ENCODE assay signal across 7 cellular contexts in genomic region chr20:48277251-48277650, GRCh38.
DNase-seq lines count a peak whose midpoint lies in the region; ATAC-seq and TF ChIP-seq lines count a peak whose summit lies in the region.
"Not testable (repeated sequence)": the region's sequence is repeated elsewhere in the genome, so short reads cannot be mapped to it uniquely, and the experiment has no call there.

No MANE protein-coding gene starts in this region.

- H3K4me3 Mint-ChIP-seq in endodermal cell: not testable (repeated sequence)

- not testable (repeated sequence) for H3K79me2 ChIP-seq in mammary epithelial cell (ENCODE audit: insufficient read depth, low read length); trophoblast cell (ENCODE audit: control insufficient read depth, insufficient read depth, low read length, poor library complexity)

- H3K4me1 Mint-ChIP-seq in endodermal cell: peaks cover 50% of the 10 kb centered on the region

- not testable (repeated sequence) for H4K12ac ChIP-seq in trophoblast cell (ENCODE audit: low read depth, low read length)

- CTCF ChIA-PET in mammary epithelial cell (lab: Charles Lee; ENCODE audit: low non-redundant PET): not testable (repeated sequence)

- WGBS in mammary epithelial cell (ENCODE audit: low coverage, missing lambda C conversion rate): 68% methylated on average over 2 of the region's 2 CpGs
- WGBS in endodermal cell (ENCODE audit: insufficient coverage in 1 of 2, insufficient read length in 1 of 2), 2 experiments: 92 to 96% methylated on average over 2 of the region's 2 CpGs
- WGBS in trophoblast cell (ENCODE audit: extremely low coverage, insufficient coverage, insufficient read length): no CpG with 5 or more reads among the region's 2 CpGs

- not testable (repeated sequence) for H3K4ac ChIP-seq in trophoblast cell (ENCODE audit: low read depth, low read length)

- H3K27me3 ChIP-seq in BLaER1 treated with 17β-estradiol and CSF1 and Interleukin-3, amounts not matched to agents 10 nM and 100 nM; MG63; RWPE2 (ENCODE audit: insufficient read depth, poor library complexity, severe bottlenecking); mammary epithelial cell (ENCODE audit: insufficient read depth, low read length); endodermal cell (ENCODE audit: control insufficient read depth, insufficient read depth, low read length, poor library complexity, severe bottlenecking); trophoblast cell (ENCODE audit: insufficient read depth, low read length): not testable (repeated sequence)

- H2AFZ ChIP-seq in mammary epithelial cell (ENCODE audit: low read depth, low read length); trophoblast cell (ENCODE audit: insufficient read depth, low read length, poor library complexity): not testable (repeated sequence)

- not testable (repeated sequence) for H3K27me3 Mint-ChIP-seq in endodermal cell (ENCODE audit: insufficient read depth)

- not testable (repeated sequence) for H3K36me3 Mint-ChIP-seq in endodermal cell (ENCODE audit: low read depth)

- H3K4me1 ChIP-seq in BLaER1 treated with 17β-estradiol and CSF1 and Interleukin-3, amounts not matched to agents 10 nM and 100 nM: peaks cover 69 to 100% (median 89%) of the 10 kb centered on the region in 10 experiments
- H3K4me1 ChIP-seq in RWPE2 (ENCODE audit: insufficient read depth, poor library complexity, severe bottlenecking); mammary epithelial cell (ENCODE audit: insufficient read depth, low read length): not testable (repeated sequence)
- H3K4me1 ChIP-seq in endodermal cell (ENCODE audit: control insufficient read depth, insufficient read depth, low read length) (peaks cover 15% of the 10 kb centered on the region), trophoblast cell (ENCODE audit: control insufficient read depth in 1 of 2, insufficient read depth in 2 of 2, low read length in 2 of 2) (peaks cover 16 to 26% of the 10 kb centered on the region in 2 experiments)

- not testable (repeated sequence) for H2BK12ac ChIP-seq in trophoblast cell (ENCODE audit: low read length)

- not testable (repeated sequence) for H3K18ac ChIP-seq in trophoblast cell (ENCODE audit: low read length)

- in situ Hi-C loops in mammary epithelial cell (cut with MboI; ENCODE audit: low sequenced_read_pairs in 2 of 2): loop anchor here in 1 of 2 donors (25.0 kb wide), 2 partner anchors 335 to 590 kb away; no protein-coding TSS in a partner anchor

- not testable (repeated sequence) for H4K8ac ChIP-seq in trophoblast cell (ENCODE audit: low read depth, low read length)

- peak overlapping the region; percentile 36 to 84 (median 78); a peak in 21 of 22 replicates for H3K4me2 ChIP-seq in BLaER1 treated with 17β-estradiol and CSF1 and Interleukin-3, amounts not matched to agents 10 nM and 100 nM
- H3K4me2 ChIP-seq in mammary epithelial cell (ENCODE audit: insufficient read depth, low read depth, low read length); trophoblast cell (ENCODE audit: low read length): not testable (repeated sequence)

- DNase-seq in MG63 (peak; percentile 20), RWPE2 (ENCODE audit: low spot score) (peak; percentile 32), mammary epithelial cell (peak; percentile 75), endodermal cell (peak; percentile 6), iris pigment epithelial cell (ENCODE audit: low read depth) (peak; percentile 92), trophoblast cell (peak in 1 of 2 donors; percentile 19)

- not testable (repeated sequence) for H3K9me3 Mint-ChIP-seq in endodermal cell

- ATAC-seq in RWPE2 (ENCODE audit: low read depth): peak; percentile 18; the same call in 2 of the 3 replicates

- not testable (repeated sequence) for H3K9me3 ChIP-seq in BLaER1 treated with 17β-estradiol and CSF1 and Interleukin-3, amounts not matched to agents 10 nM and 100 nM (replicated peaks in 1 of 11); MG63; RWPE2 (ENCODE audit: severe bottlenecking); mammary epithelial cell (replicated peaks; ENCODE audit: insufficient read depth, low read length); endodermal cell (ENCODE audit: control insufficient read depth, low read length); trophoblast cell (ENCODE audit: insufficient read depth, low read depth, low read length)

- not testable (repeated sequence) for H3K23ac ChIP-seq in trophoblast cell (ENCODE audit: low read length)

- H2BK120ac ChIP-seq in trophoblast cell (ENCODE audit: insufficient read depth, low read length, poor library complexity): not testable (repeated sequence)

- H3K9ac ChIP-seq in BLaER1 treated with 17β-estradiol and CSF1 and Interleukin-3, amounts not matched to agents 10 nM and 100 nM: peak overlapping the region in 9 of 11 experiments; percentile 47 to 74 (median 70); a peak in 14 of 22 replicates
- not testable (repeated sequence) for H3K9ac ChIP-seq in mammary epithelial cell (ENCODE audit: insufficient read depth, low read length); endodermal cell (ENCODE audit: extremely low read depth, low read length, poor library complexity, severe bottlenecking); trophoblast cell (ENCODE audit: low read length)

- H2AK5ac ChIP-seq in trophoblast cell (ENCODE audit: low read length): not testable (repeated sequence)

- dilution Hi-C loops in mammary epithelial cell (cut with HindIII; ENCODE audit: low sequenced_read_pairs): not testable (repeated sequence)

- peak overlapping the region; percentile 68 for H4K91ac ChIP-seq in trophoblast cell (ENCODE audit: low read depth, low read length)

- peak overlapping the region; percentile 81 for H3K27ac Mint-ChIP-seq in endodermal cell

- peak overlapping the region in 10 of 11 experiments; percentile 66 to 99 (median 97); a peak in 19 of 22 replicates for H3K27ac ChIP-seq in BLaER1 treated with 17β-estradiol and CSF1 and Interleukin-3, amounts not matched to agents 10 nM and 100 nM
- H3K27ac ChIP-seq in RWPE2 (ENCODE audit: poor library complexity, severe bottlenecking); mammary epithelial cell (ENCODE audit: insufficient read depth, low read depth, low read length); endodermal cell (ENCODE audit: low read depth, low read length); trophoblast cell (ENCODE audit: low read depth, low read length): not testable (repeated sequence)

- not testable (repeated sequence) for H4K20me1 ChIP-seq in BLaER1 treated with 17β-estradiol and CSF1 and Interleukin-3, amounts not matched to agents 10 nM and 100 nM; mammary epithelial cell (ENCODE audit: insufficient read depth, low read length)

- not testable (repeated sequence) for H3K14ac ChIP-seq in trophoblast cell (ENCODE audit: low read length)

- peak overlapping the region in 4 of 10 experiments; percentile 1 to 42 (median 19); a peak in 4 of 20 replicates for H3K4me3 ChIP-seq in BLaER1 treated with 17β-estradiol and CSF1 and Interleukin-3, amounts not matched to agents 10 nM and 100 nM
- not testable (repeated sequence) for H3K4me3 ChIP-seq in MG63; RWPE2 (ENCODE audit: severe bottlenecking); mammary epithelial cell (replicated peaks in 1 of 3; ENCODE audit: insufficient read depth in 1 of 3, low read depth in 2 of 3, low read length in 3 of 3); endodermal cell (ENCODE audit: low read length); trophoblast cell (ENCODE audit: low read depth, low read length)

- not testable (repeated sequence) for BruUV-seq in mammary epithelial cell (replicated peaks; lab: Mats Ljungman, UMichigan)

- intact Hi-C loops in mammary epithelial cell (cut with micrococcal nuclease): not testable (repeated sequence)

- H3K36me3 ChIP-seq in BLaER1 treated with 17β-estradiol and CSF1 and Interleukin-3, amounts not matched to agents 10 nM and 100 nM; MG63; RWPE2 (ENCODE audit: low read depth); mammary epithelial cell (ENCODE audit: insufficient read depth, low read length); endodermal cell (ENCODE audit: control insufficient read depth, insufficient read depth, low read length); trophoblast cell (ENCODE audit: control insufficient read depth in 1 of 2, insufficient read depth in 2 of 2, low read length in 2 of 2): not testable (repeated sequence)

- H2BK5ac ChIP-seq in trophoblast cell (ENCODE audit: low read depth, low read length, poor library complexity): not testable (repeated sequence)

- not testable (repeated sequence) for TF ChIP-seq CTCF in RWPE2 (IDR thresholded peaks at IDR 0.05; ENCODE audit: poor library complexity, severe bottlenecking); mammary epithelial cell (conservative IDR thresholded peaks at IDR 0.05 in 1 of 2, IDR thresholded peaks at IDR 0.05 in 1 of 2; ENCODE audit: extremely low read depth in 1 of 2, insufficient read depth in 1 of 2, low read depth in 1 of 2, low read length in 2 of 2); endodermal cell (conservative IDR thresholded peaks at IDR 0.05)

- peaks cover 12% of the 10 kb centered on the region for H3K79me1 ChIP-seq in trophoblast cell (ENCODE audit: low read length)
